Comparison of ENCODE assay signal across 8 cellular contexts in genomic region chrX:49100704-49101628, GRCh38. TPM values are rescaled to one million over a fixed set of nuclear protein-coding genes. Genes with fewer than 3 reads are reported as not detected.
DNase-seq lines count a peak whose midpoint lies in the region; ATAC-seq and TF ChIP-seq lines count a peak whose summit lies in the region.

No MANE protein-coding gene starts in this region.

- no peak overlapping the region for H4K5ac ChIP-seq in H9 (ENCODE audit: insufficient read length, low read depth, low read length)

- no peak overlapping the region for H3K18ac ChIP-seq in H9 (ENCODE audit: insufficient read length, low read depth, low read length)

- H3K36me3 Mint-ChIP-seq in H9 (ENCODE audit: insufficient read depth in 1 of 3, low read depth in 3 of 3) = peaks cover 0 to 4% (median 2%) of the 10 kb centered on the region in 3 experiments; a peak in 2 of 7 replicates

- peak overlapping the region in 1 of 3 experiments; percentile 89; a peak in 1 of 7 replicates for H3K27ac Mint-ChIP-seq in H9
- H3K27ac Mint-ChIP-seq in stimulated activated naive CD8-positive, alpha-beta T cell treated with anti-CD3 and anti-CD28 coated beads, Interleukin-15, amount 100 ng/mL, for 72 hours = peak overlapping the region; percentile 90 to 93

- peak; percentile 95 for DNase-seq in H9
- DNase-seq in M059J (ENCODE audit: low read depth) = peak; percentile 94
- peak; percentile 95 for DNase-seq in activated effector memory CD4-positive, alpha-beta T cell treated with anti-CD3 and anti-CD28 coated beads, Interleukin-2, amount 50 U/mL, for 16 hours
- DNase-seq in foreskin fibroblast = peak; percentile 86 to 94
- peak; percentile 78 to 89 for DNase-seq in stimulated activated naive CD8-positive, alpha-beta T cell treated with anti-CD3 and anti-CD28 coated beads, Interleukin-15, amount 100 ng/mL, for 72 hours

- H4K20me1 ChIP-seq in H9 (ENCODE audit: control insufficient read depth, insufficient read depth, insufficient read length) (no peaks in the 10 kb centered on the region), neural cell (ENCODE audit: insufficient read depth) (no peaks in the 10 kb centered on the region)

- H3K36me3 ChIP-seq in ES-I3 (ENCODE audit: insufficient read depth, low read length) (no peaks in the 10 kb centered on the region), neural cell (ENCODE audit: insufficient read depth, low read length) (no peaks in the 10 kb centered on the region)

- H3K27me3 ChIP-seq in H9 (ENCODE audit: insufficient read depth, low read length) (no peaks in the 10 kb centered on the region), neural cell (ENCODE audit: insufficient read depth, low read depth, low read length) (no peaks in the 10 kb centered on the region)

- no peak for TF ChIP-seq RAD21 in neural cell (conservative IDR thresholded peaks at IDR 0.05)

- H3K4me3 ChIP-seq in foreskin fibroblast (ENCODE audit: low read depth in 1 of 2, low read length in 2 of 2) = peak overlapping the region; percentile 62
- peak overlapping the region; percentile 78 for H3K4me3 ChIP-seq in neural cell (ENCODE audit: low read length)

- peak overlapping the region; percentile 64 for H3K9ac ChIP-seq in ES-I3 (ENCODE audit: low read depth, low read length)
- H3K9ac ChIP-seq in H9 (ENCODE audit: extremely low read depth, insufficient read length, low read length) = peak overlapping the region; percentile 52
- H3K9ac ChIP-seq in neural cell (ENCODE audit: low read length) = peak overlapping the region; percentile 42

- H4K91ac ChIP-seq in H9 (ENCODE audit: insufficient read length, low read depth, low read length) = no peak overlapping the region

- no peaks in the 10 kb centered on the region for H3K23me2 ChIP-seq in H9 (ENCODE audit: insufficient read length, low read depth, low read length, poor library complexity, severe bottlenecking)

- H3T11ph ChIP-seq in H9 (ENCODE audit: low read length) = no peak overlapping the region

- H3K79me2 ChIP-seq in H9 (ENCODE audit: insufficient read depth, low read length) = no peaks in the 10 kb centered on the region
- H3K79me2 ChIP-seq in neural cell (replicated peaks; ENCODE audit: insufficient read depth, low read length) = no peaks in the 10 kb centered on the region

- no peak for TF ChIP-seq EP300 in neural cell (conservative IDR thresholded peaks at IDR 0.05; ENCODE audit: poor library complexity, severe bottlenecking)

- no peak overlapping the region for H2BK15ac ChIP-seq in H9 (ENCODE audit: low read depth, low read length)

- no peak overlapping the region; the same call in 1 of the 2 replicates for H3K14ac ChIP-seq in H9 (ENCODE audit: insufficient read depth, low read length)

- no peak overlapping the region for H2BK5ac ChIP-seq in H9 (ENCODE audit: insufficient read length, low read length)

- H3K56ac ChIP-seq in H9 (ENCODE audit: insufficient read length, low read depth, low read length) = no peak overlapping the region

- no peak overlapping the region for H2BK12ac ChIP-seq in H9 (ENCODE audit: insufficient read length, low read depth, low read length)

- H3K9me2 ChIP-seq in neural cell (ENCODE audit: insufficient read depth, low read length) = no peaks in the 10 kb centered on the region

- H3K27me3 Mint-ChIP-seq in H9 (ENCODE audit: low read depth) = peaks cover 2% of the 10 kb centered on the region
- no peaks in the 10 kb centered on the region for H3K27me3 Mint-ChIP-seq in stimulated activated naive CD8-positive, alpha-beta T cell treated with anti-CD3 and anti-CD28 coated beads, Interleukin-15, amount 100 ng/mL, for 72 hours

- H3K4me1 ChIP-seq in ES-I3 (ENCODE audit: insufficient read depth, low read length) (no peaks in the 10 kb centered on the region), H9 (ENCODE audit: insufficient read depth, low read length) (no peaks in the 10 kb centered on the region)

- no peak overlapping the region for H3K4ac ChIP-seq in H9 (ENCODE audit: low read depth, low read length)

- no peak overlapping the region for H3K23ac ChIP-seq in H9 (ENCODE audit: insufficient read length, low read depth, low read length)

- peaks cover 3 to 4% of the 10 kb centered on the region in 2 experiments; a peak in 2 of 4 replicates for H3K4me1 Mint-ChIP-seq in H9
- peaks cover 8% of the 10 kb centered on the region for H3K4me1 Mint-ChIP-seq in stimulated activated naive CD8-positive, alpha-beta T cell treated with anti-CD3 and anti-CD28 coated beads, Interleukin-15, amount 100 ng/mL, for 72 hours

- peak; percentile 81 for TF ChIP-seq POLR2A in Raji (IDR thresholded peaks at IDR 0.05; ENCODE audit: insufficient read depth, low read depth, low read length)

- no CpG with 5 or more reads among the region's 74 CpGs for WGBS in H9 (ENCODE audit: extremely low coverage, insufficient read length, low lambda C conversion rate)

- peaks cover 44 to 55% of the 10 kb centered on the region in 2 experiments for H3K9me3 Mint-ChIP-seq in H9
- H3K9me3 Mint-ChIP-seq in stimulated activated naive CD8-positive, alpha-beta T cell treated with anti-CD3 and anti-CD28 coated beads, Interleukin-15, amount 100 ng/mL, for 72 hours = no peaks in the 10 kb centered on the region

- TF ChIP-seq CTCF in H9 (conservative IDR thresholded peaks at IDR 0.05) = no peak
- TF ChIP-seq CTCF in foreskin fibroblast (IDR thresholded peaks at IDR 0.05; ENCODE audit: low read depth, low read length) = no peak
- no peak for TF ChIP-seq CTCF in neural cell (IDR thresholded peaks at IDR 0.05; ENCODE audit: poor library complexity, severe bottlenecking)

- no peak overlapping the region for H3K27ac ChIP-seq in H9 (ENCODE audit: insufficient read length, low read depth, low read length)
- H3K27ac ChIP-seq in neural cell (ENCODE audit: low read length) = no peak overlapping the region

- H3K79me1 ChIP-seq in H9 (ENCODE audit: insufficient read depth, low read depth, low read length, poor library complexity, severe bottlenecking) = no peaks in the 10 kb centered on the region

- no peak overlapping the region for H2BK20ac ChIP-seq in H9 (ENCODE audit: low read depth, low read length, poor library complexity, severe bottlenecking)

- H3K4me3 Mint-ChIP-seq in H9 = peak overlapping the region; percentile 85 to 89
- peak overlapping the region; percentile 90 to 92 for H3K4me3 Mint-ChIP-seq in stimulated activated naive CD8-positive, alpha-beta T cell treated with anti-CD3 and anti-CD28 coated beads, Interleukin-15, amount 100 ng/mL, for 72 hours

- peak overlapping the region; percentile 71 for H3K4me2 ChIP-seq in H9 (ENCODE audit: insufficient read depth, insufficient read length, low read length)
- H3K4me2 ChIP-seq in neural cell (ENCODE audit: low read length) = peak overlapping the region; percentile 68

- peak; percentile 97 for ATAC-seq in stimulated activated naive CD8-positive, alpha-beta T cell treated with anti-CD3 and anti-CD28 coated beads, Interleukin-15, amount 100 ng/mL, for 72 hours

- H2AFZ ChIP-seq in H9 (ENCODE audit: low read length) (no peak overlapping the region), neural cell (ENCODE audit: low read depth, low read length) (no peak overlapping the region)

- no peaks in the 10 kb centered on the region for H3F3A ChIP-seq in neural cell (ENCODE audit: insufficient read depth, low read length, poor library complexity, severe bottlenecking)

- H4K8ac ChIP-seq in H9 (replicated peaks; ENCODE audit: insufficient read length, low read depth, low read length) = no peak overlapping the region

- H2AK5ac ChIP-seq in H9 (ENCODE audit: insufficient read length, low read length) = no peak overlapping the region

- no peak overlapping the region for H2BK120ac ChIP-seq in H9 (ENCODE audit: low read depth, low read length, poor library complexity, severe bottlenecking)

- H3K9me3 ChIP-seq in ES-I3 (ENCODE audit: control insufficient read depth, insufficient read depth, low read length) = no peaks in the 10 kb centered on the region
- no peaks in the 10 kb centered on the region for H3K9me3 ChIP-seq in H9 (ENCODE audit: control insufficient read depth, low read depth, low read length)
- no peaks in the 10 kb centered on the region for H3K9me3 ChIP-seq in neural cell (ENCODE audit: low read length)

TF ChIP-seq in neural cell, 6 proteins besides CTCF, POLR2A, EP300 and RAD21:
- TF ChIP-seq TAF1 (IDR thresholded peaks at IDR 0.05; ENCODE audit: low read depth) (no peak), MXI1 (conservative IDR thresholded peaks at IDR 0.05; ENCODE audit: poor library complexity, severe bottlenecking) (peak; percentile 84)

RNA-seq across cellular contexts. Expression of gene WDR45, which starts 21.3 kb away (rescaled TPM):
- 31.5 and 35.8 TPM in 2 replicates for total RNA-seq in H9 (2021)
- total RNA-seq in M059J (2014; rRNA removed; shearing (Covaris generic)) = 39.5 and 45.2 TPM in 2 replicates
- 26.5 and 29.5 TPM in 2 replicates for polyA plus RNA-seq in neural cell
- polyA minus RNA-seq in neural cell = 17.4 and 19.5 TPM in 2 replicates

RNA-seq across cellular contexts. Expression of gene GPKOW, which starts 22.6 kb away (rescaled TPM):
- 15.8 and 17.1 TPM in 2 replicates for total RNA-seq in H9 (2021)
- total RNA-seq in M059J (2014; rRNA removed; shearing (Covaris generic)) = 35.9 and 49.1 TPM in 2 replicates
- polyA plus RNA-seq in neural cell = 22.9 and 27.3 TPM in 2 replicates
- 20.9 and 24.7 TPM in 2 replicates for polyA minus RNA-seq in neural cell

RNA-seq across cellular contexts. Expression of gene PRAF2, which starts 27.2 kb away (rescaled TPM):
- 12.2 and 13.4 TPM in 2 replicates for total RNA-seq in H9 (2021)
- total RNA-seq in M059J (2014; rRNA removed; shearing (Covaris generic)) = 25.0 and 29.3 TPM in 2 replicates
- 7.3 and 10.8 TPM in 2 replicates for polyA plus RNA-seq in neural cell
- polyA minus RNA-seq in neural cell = 13.4 and 13.8 TPM in 2 replicates

RNA-seq across cellular contexts. Expression of gene CCDC120, which starts 42.2 kb away (rescaled TPM):
- total RNA-seq in H9 (2021) = 14.5 and 15.7 TPM in 2 replicates
- 0.07 and 1.1 TPM in 2 replicates for total RNA-seq in M059J (2014; rRNA removed; shearing (Covaris generic))
- polyA plus RNA-seq in neural cell = 2.8 and 3.1 TPM in 2 replicates
- polyA minus RNA-seq in neural cell = 2.9 and 4.9 TPM in 2 replicates

RNA-seq across cellular contexts. Expression of gene TFE3, which starts 57.8 kb away (rescaled TPM):
- total RNA-seq in H9 (2021) = 58.9 and 59.8 TPM in 2 replicates
- total RNA-seq in M059J (2014; rRNA removed; shearing (Covaris generic)) = 40.9 and 71.6 TPM in 2 replicates
- polyA plus RNA-seq in neural cell = 8.9 and 17.9 TPM in 2 replicates
- 16.2 and 16.8 TPM in 2 replicates for polyA minus RNA-seq in neural cell
